ENCODE assay signal across 27 cellular contexts in the genomic region with DNA sequence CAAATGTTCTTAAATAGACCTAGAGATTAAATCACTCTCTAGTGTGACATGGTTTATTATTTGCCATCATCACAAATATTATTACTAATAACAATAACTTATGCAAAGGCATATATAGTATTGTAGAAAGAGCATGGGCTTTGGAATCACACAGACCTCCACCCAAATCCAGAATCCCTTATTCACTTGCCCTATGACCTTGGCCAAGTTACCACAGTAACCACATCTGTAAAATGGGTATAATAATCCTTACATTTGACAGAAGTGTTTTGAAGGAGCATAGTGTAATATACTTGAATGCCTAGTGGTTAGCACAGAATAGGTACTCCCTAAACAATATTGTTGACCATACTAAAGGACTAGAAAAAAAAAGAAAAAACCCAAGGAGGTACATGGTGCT.
"Had no signal": no experiment of that assay in that cellular context is flagged by ENCODE, and none has a peak within 500 bp of the region (broad histone marks: within the 10 kb centered on the region; RNA-seq: fewer than 3 reads in every experiment).

No MANE protein-coding gene starts in this region.

- H3K27ac ChIP-seq: stomach, suprapubic skin, testis, thoracic aorta, thyroid gland, tibial artery, tibial nerve, transverse colon, upper lobe of left lung, upper lobe of right lung, uterus, vagina had no signal

- H3K9me3 ChIP-seq: stomach, suprapubic skin, testis, thoracic aorta, thyroid gland, tibial artery, tibial nerve, transverse colon, upper lobe of left lung, upper lobe of right lung, uterus, vagina had no signal

- ATAC-seq: stimulated activated effector memory CD8-positive, alpha-beta T cell treated with anti-CD3 and anti-CD28 coated beads, Interleukin-12 subunit alpha, Interleukin-12 subunit beta, amount 100 ng/mL, for 72 hours; stimulated activated memory B cell treated with anti-CD40 and anti-IgM and Interleukin-4, amounts not matched to agents 10 μg/mL and 1 μg/mL and 100 μg/mL, for 72 hours; stimulated activated naive B cell treated with anti-CD40 and anti-IgM and Interleukin-4, amounts not matched to agents 10 μg/mL and 1 μg/mL and 100 μg/mL, for 72 hours; stimulated activated naive CD8-positive, alpha-beta T cell treated with anti-CD3 and anti-CD28 coated beads, Interleukin-15, amount 100 ng/mL, for 72 hours; stimulated activated naive CD8-positive, alpha-beta T cell treated with anti-CD3 and anti-CD28 coated beads, Interleukin-15, Interleukin-2, amounts not matched to agents 100 U/mL and 50 U/mL, for 24 hours; upper lobe of right lung had no signal

- H3K4me3 ChIP-seq: stomach, suprapubic skin, testis, thoracic aorta, thyroid gland, tibial artery, tibial nerve, transverse colon, upper lobe of left lung, upper lobe of right lung, uterus, vagina had no signal

- H3K27me3 ChIP-seq: stomach, suprapubic skin, testis, thyroid gland, tibial artery, tibial nerve, transverse colon, upper lobe of left lung, upper lobe of right lung, uterus, vagina had no signal

- H3K4me1 ChIP-seq: stomach, suprapubic skin, testis, thyroid gland, tibial artery, tibial nerve, transverse colon, upper lobe of left lung, upper lobe of right lung, uterus, vagina had no signal

- H3K36me3 ChIP-seq: stomach, suprapubic skin, thoracic aorta, thyroid gland, tibial artery, tibial nerve, transverse colon, upper lobe of left lung, upper lobe of right lung, uterus, vagina had no signal

- FAIRE-seq: urothelium cell line had no signal

- DNase-seq: stimulated activated CD4-positive, alpha-beta T cell treated with anti-CD3 and anti-CD28 coated beads, Interleukin-2, amount 100 ng/mL, for 48 hours; stimulated activated CD4-positive, alpha-beta T cell treated with anti-CD3 and anti-CD28 coated beads, Interleukin-4, amount 100 ng/mL, for 1 hour; stimulated activated CD4-positive, alpha-beta T cell treated with anti-CD3 and anti-CD28 coated beads, Interleukin-4, amount 100 ng/mL, for 24 hours; stimulated activated CD4-positive, alpha-beta T cell treated with anti-CD3 and anti-CD28 coated beads, Interleukin-4, amount 100 ng/mL, for 4 hours; stimulated activated CD8-positive, alpha-beta memory T cell treated with anti-CD3 and anti-CD28 coated beads, Interleukin-4, amount 100 ng/mL, for 48 hours; stimulated activated naive B cell treated with anti-CD40 and anti-IgM and Interleukin-4, amounts not matched to agents 10 μg/mL and 1 μg/mL and 100 μg/mL, for 72 hours; stimulated activated naive CD4-positive, alpha-beta T cell; stimulated activated naive CD4-positive, alpha-beta T cell treated with Interleukin-2 at 50 U/mL for 16 hours; stimulated activated naive CD8-positive, alpha-beta T cell treated with anti-CD3 and anti-CD28 coated beads, Interleukin-15, amount 100 ng/mL, for 72 hours; stimulated activated naive CD8-positive, alpha-beta T cell treated with anti-CD3 and anti-CD28 coated beads, Interleukin-15, Interleukin-2, amounts not matched to agents 100 U/mL and 50 U/mL, for 24 hours; stomach; substantia nigra; testis; thyroid gland; tibial artery; transverse colon; trophoblast cell; upper lobe of left lung; upper lobe of right lung; uterus had no signal
